ENCODE assay signal across 2 cellular contexts in genomic region chr5:61281686-61282085, GRCh38.
TF ChIP-seq lines count a peak whose summit lies in the region.

No MANE protein-coding gene starts in this region.

TF ChIP-seq in HCT116, 20 proteins besides CTCF, POLR2A, EP300 and RAD21 (continued from another document):
- TF ChIP-seq, protein P1, sequence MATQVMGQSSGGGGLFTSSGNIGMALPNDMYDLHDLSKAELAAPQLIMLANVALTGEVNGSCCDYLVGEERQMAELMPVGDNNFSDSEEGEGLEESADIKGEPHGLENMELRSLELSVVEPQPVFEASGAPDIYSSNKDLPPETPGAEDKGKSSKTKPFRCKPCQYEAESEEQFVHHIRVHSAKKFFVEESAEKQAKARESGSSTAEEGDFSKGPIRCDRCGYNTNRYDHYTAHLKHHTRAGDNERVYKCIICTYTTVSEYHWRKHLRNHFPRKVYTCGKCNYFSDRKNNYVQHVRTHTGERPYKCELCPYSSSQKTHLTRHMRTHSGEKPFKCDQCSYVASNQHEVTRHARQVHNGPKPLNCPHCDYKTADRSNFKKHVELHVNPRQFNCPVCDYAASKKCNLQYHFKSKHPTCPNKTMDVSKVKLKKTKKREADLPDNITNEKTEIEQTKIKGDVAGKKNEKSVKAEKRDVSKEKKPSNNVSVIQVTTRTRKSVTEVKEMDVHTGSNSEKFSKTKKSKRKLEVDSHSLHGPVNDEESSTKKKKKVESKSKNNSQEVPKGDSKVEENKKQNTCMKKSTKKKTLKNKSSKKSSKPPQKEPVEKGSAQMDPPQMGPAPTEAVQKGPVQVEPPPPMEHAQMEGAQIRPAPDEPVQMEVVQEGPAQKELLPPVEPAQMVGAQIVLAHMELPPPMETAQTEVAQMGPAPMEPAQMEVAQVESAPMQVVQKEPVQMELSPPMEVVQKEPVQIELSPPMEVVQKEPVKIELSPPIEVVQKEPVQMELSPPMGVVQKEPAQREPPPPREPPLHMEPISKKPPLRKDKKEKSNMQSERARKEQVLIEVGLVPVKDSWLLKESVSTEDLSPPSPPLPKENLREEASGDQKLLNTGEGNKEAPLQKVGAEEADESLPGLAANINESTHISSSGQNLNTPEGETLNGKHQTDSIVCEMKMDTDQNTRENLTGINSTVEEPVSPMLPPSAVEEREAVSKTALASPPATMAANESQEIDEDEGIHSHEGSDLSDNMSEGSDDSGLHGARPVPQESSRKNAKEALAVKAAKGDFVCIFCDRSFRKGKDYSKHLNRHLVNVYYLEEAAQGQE (IDR thresholded peaks at IDR 0.05; ENCODE audit: low read depth) = no peak
- TF ChIP-seq POLR2AphosphoS5 (IDR thresholded peaks at IDR 0.05; ENCODE audit: low read depth, low read length) (no peak), MAX (IDR thresholded peaks at IDR 0.05) (no peak), SIN3A (IDR thresholded peaks at IDR 0.05; ENCODE audit: low read depth) (no peak), ZFX (IDR thresholded peaks at IDR 0.05) (no peak), EZH2phosphoT487 (IDR thresholded peaks at IDR 0.05; ENCODE audit: borderline replicate concordance) (no peak), SP1 (IDR thresholded peaks at IDR 0.05; ENCODE audit: low read depth) (no peak), EZH2 (IDR thresholded peaks at IDR 0.05) (no peak), ELF1 (IDR thresholded peaks at IDR 0.05; ENCODE audit: borderline replicate concordance, low read depth) (no peak), ZNF274 (IDR thresholded peaks at IDR 0.05; ENCODE audit: low read depth, low read length) (no peak), FOSL1 (IDR thresholded peaks at IDR 0.05; ENCODE audit: low read depth) (no peak)

TF ChIP-seq in K562, 482 proteins besides CTCF, POLR2A, EP300 and RAD21 (continued from another document):
- TF ChIP-seq, protein P2, sequence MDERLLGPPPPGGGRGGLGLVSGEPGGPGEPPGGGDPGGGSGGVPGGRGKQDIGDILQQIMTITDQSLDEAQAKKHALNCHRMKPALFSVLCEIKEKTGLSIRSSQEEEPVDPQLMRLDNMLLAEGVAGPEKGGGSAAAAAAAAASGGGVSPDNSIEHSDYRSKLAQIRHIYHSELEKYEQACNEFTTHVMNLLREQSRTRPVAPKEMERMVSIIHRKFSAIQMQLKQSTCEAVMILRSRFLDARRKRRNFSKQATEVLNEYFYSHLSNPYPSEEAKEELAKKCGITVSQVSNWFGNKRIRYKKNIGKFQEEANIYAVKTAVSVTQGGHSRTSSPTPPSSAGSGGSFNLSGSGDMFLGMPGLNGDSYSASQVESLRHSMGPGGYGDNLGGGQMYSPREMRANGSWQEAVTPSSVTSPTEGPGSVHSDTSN (CRISPR knock-in tag; IDR thresholded peaks at IDR 0.05; ENCODE audit: low read depth) = no peak
- TF ChIP-seq, protein P2 (tag; conservative IDR thresholded peaks at IDR 0.05; ENCODE audit: low read depth) = peak; percentile 43; the same call in 1 of the 2 replicates
- TF ChIP-seq ZNF780A (CRISPR knock-in tag; IDR thresholded peaks at IDR 0.05) (no peak), PKNOX1 (IDR thresholded peaks at IDR 0.05) (0 out of 2 replicates have a peak, but pooled peaks have one; percentile 19), ZNF212 (CRISPR knock-in tag; IDR thresholded peaks at IDR 0.05) (no peak), SP2 (IDR thresholded peaks at IDR 0.05; ENCODE audit: extremely low read depth, low read depth, low read length, poor library complexity, severe bottlenecking) (no peak), ZMIZ1 (IDR thresholded peaks at IDR 0.05; ENCODE audit: low read depth in 2 of 2, low read length in 2 of 2) (no peak), MEIS2 (IDR thresholded peaks at IDR 0.05; ENCODE audit: partially characterized antibody) (peak; percentile 72), ZNF384 (IDR thresholded peaks at IDR 0.05; ENCODE audit: low read depth, low read length) (no peak), THAP7 (CRISPR knock-in tag; IDR thresholded peaks at IDR 0.05) (no peak)
- TF ChIP-seq, protein P3, sequence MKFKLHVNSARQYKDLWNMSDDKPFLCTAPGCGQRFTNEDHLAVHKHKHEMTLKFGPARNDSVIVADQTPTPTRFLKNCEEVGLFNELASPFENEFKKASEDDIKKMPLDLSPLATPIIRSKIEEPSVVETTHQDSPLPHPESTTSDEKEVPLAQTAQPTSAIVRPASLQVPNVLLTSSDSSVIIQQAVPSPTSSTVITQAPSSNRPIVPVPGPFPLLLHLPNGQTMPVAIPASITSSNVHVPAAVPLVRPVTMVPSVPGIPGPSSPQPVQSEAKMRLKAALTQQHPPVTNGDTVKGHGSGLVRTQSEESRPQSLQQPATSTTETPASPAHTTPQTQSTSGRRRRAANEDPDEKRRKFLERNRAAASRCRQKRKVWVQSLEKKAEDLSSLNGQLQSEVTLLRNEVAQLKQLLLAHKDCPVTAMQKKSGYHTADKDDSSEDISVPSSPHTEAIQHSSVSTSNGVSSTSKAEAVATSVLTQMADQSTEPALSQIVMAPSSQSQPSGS (CRISPR knock-in tag; IDR thresholded peaks at IDR 0.05) = no peak
- TF ChIP-seq, protein P4, sequence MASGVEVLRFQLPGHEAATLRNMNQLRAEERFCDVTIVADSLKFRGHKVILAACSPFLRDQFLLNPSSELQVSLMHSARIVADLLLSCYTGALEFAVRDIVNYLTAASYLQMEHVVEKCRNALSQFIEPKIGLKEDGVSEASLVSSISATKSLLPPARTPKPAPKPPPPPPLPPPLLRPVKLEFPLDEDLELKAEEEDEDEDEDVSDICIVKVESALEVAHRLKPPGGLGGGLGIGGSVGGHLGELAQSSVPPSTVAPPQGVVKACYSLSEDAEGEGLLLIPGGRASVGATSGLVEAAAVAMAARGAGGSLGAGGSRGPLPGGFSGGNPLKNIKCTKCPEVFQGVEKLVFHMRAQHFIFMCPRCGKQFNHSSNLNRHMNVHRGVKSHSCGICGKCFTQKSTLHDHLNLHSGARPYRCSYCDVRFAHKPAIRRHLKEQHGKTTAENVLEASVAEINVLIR (CRISPR knock-in tag; IDR thresholded peaks at IDR 0.05) = no peak
TF ChIP-seq in K562: peak in this region for 4.
